In the genomic region with DNA sequence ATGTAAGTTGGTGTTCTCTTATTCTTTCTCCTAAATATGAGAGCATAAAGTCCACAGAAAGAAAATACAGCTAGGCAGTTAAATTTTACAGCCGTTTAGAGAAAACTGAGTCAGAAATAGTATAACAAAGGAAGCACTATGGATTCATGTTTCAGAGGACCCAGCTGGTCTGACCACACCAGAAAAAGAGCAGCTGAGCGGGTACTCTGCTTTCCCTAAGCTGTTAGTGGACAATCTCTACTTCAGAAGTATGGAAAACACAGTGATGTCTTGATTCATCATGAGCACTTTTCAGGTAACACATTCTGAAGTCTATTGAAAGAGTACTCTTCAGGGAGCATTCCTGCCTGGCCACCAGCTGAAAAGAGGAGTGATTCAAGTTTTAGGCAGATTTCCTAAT, we compare ENCODE assay signal across 21 cellular contexts. TPM values are rescaled to one million over a fixed set of nuclear protein-coding genes. Genes with fewer than 3 reads are reported as not detected.
DNase-seq lines count a peak whose midpoint lies in the region; ATAC-seq, FAIRE-seq and TF ChIP-seq lines count a peak whose summit lies in the region.
"Had no signal": no experiment of that assay in that cellular context is flagged by ENCODE, and none has a peak within 500 bp of the region (broad histone marks: within the 10 kb centered on the region; RNA-seq: fewer than 3 reads in every experiment).

No MANE protein-coding gene starts in this region.

- in situ Hi-C loops in Panc1 (cut with HindIII; ENCODE audit: low pct_unique_long_range_greater_than_20kb, low sequenced_read_pairs) = no loop called here
- in situ Hi-C loops in GM13977 (cut with MboI; ENCODE audit: low pct_unique_long_range_greater_than_20kb, low sequenced_read_pairs, unreplicated experiment) = no loop called here

- no peak for FAIRE-seq in pancreas (lab: Jason Lieb, UNC)

- POLR2A ChIA-PET in Panc1 (lab: Charles Lee) = no interaction called here

- ATAC-seq in Panc1 (no peak), GM18907 (IDR thresholded peaks at IDR 0.05; ENCODE audit: unreplicated experiment) (no peak), pancreas (no peak)
- ATAC-seq: left lobe of liver; stimulated activated memory B cell treated with anti-CD40 and anti-IgM and Interleukin-4, amounts not matched to agents 10 μg/mL and 1 μg/mL and 100 μg/mL, for 72 hours had no signal

- no peaks in the 10 kb centered on the region for H3K27me3 ChIP-seq in Panc1 (ENCODE audit: control insufficient read depth, insufficient read depth, low read length)
- H3K27me3 ChIP-seq in pancreas = no peaks in the 10 kb centered on the region
- H3K27me3 ChIP-seq: BLaER1 had no signal

- no peak for TF ChIP-seq CTCF in Panc1 (IDR thresholded peaks at IDR 0.05)
- TF ChIP-seq CTCF in pancreas (IDR thresholded peaks at IDR 0.05) = no peak
- no peak for TF ChIP-seq CTCF in GM13977 (IDR thresholded peaks at IDR 0.05; ENCODE audit: extremely low read depth, insufficient read depth, missing control alignments)

- no TSS peak for BruUV-seq in Panc1 (replicated peaks; lab: Mats Ljungman, UMichigan)

- no peaks in the 10 kb centered on the region for H3K9me3 ChIP-seq in Panc1 (ENCODE audit: control insufficient read depth, insufficient read depth, low read depth, low read length)
- H3K9me3 ChIP-seq in pancreas = no peaks in the 10 kb centered on the region
- H3K9me3 ChIP-seq: BLaER1 had no signal

- intact Hi-C loops in Panc1 (cut with micrococcal nuclease; ENCODE audit: unreplicated experiment) = no loop called here
- intact Hi-C loops in pancreas (cut with DNase I) = no loop called here

- DNase-seq in LHCN-M2 (ENCODE audit: low read depth) (peak; percentile 86), Panc1 (ENCODE audit: low read depth, low spot score) (no peak), globus pallidus (ENCODE audit: low spot score) (peak; percentile 90), pons (ENCODE audit: low spot score) (peak; percentile 91), pancreas (no peak), GM13977 (ENCODE audit: low spot score) (no peak), UCSD-AML1 (lab: John Stamatoyannopoulos, UW; ENCODE audit: unreplicated experiment) (no peak)
- DNase-seq: activated CD4-positive, alpha-beta T cell treated with anti-CD3 and anti-CD28 coated beads for 1 hour; activated naive CD4-positive, alpha-beta T cell; dermis blood vessel endothelial cell; DMS79; IMR-90; NCI-H1105; NCI-H2227 treated with DMSO at 0.1 percent for 48 hours; SIG-M5; T1000; trophoblast cell had no signal

- H3K4me3 ChIP-seq in Panc1 (ENCODE audit: low read depth in 2 of 2, low read length in 2 of 2) (no peak overlapping the region), pancreas (no peak overlapping the region)
- H3K4me3 ChIP-seq: BLaER1 had no signal

- H3K27ac ChIP-seq in Panc1 (ENCODE audit: low read length) (peak overlapping the region; percentile 30; the same call in 1 of the 2 replicates), pancreas (no peak overlapping the region)
- H3K27ac ChIP-seq: BLaER1 had no signal

- peaks cover 23% of the 10 kb centered on the region; the same call in 1 of the 2 replicates for H3K4me1 ChIP-seq in Panc1 (ENCODE audit: control insufficient read depth, insufficient read depth, low read length)
- H3K4me1 ChIP-seq in pancreas = peaks cover 0 to 13% (median 0%) of the 10 kb centered on the region in 3 donors

- CTCF ChIA-PET in Panc1 (lab: Charles Lee) = interaction anchor here (0.5 kb wide), 1 partner anchor 104 kb away, joined by 4 read pairs; no protein-coding TSS in a partner anchor

- 70 to 72% methylated on average over 2 of the region's 2 CpGs for WGBS in pancreas, 2 donors

- H3K36me3 ChIP-seq in Panc1 (ENCODE audit: control insufficient read depth, insufficient read depth, low read length) (no peaks in the 10 kb centered on the region), pancreas (no peaks in the 10 kb centered on the region)
- H3K36me3 ChIP-seq: BLaER1 had no signal

RNA-seq across cellular contexts. Expression of a gene that starts 12.4 kb away (rescaled TPM):
- 0.90 and 1.6 TPM in 2 replicates for total RNA-seq in LHCN-M2 (2014; rRNA removed)
- polyA plus RNA-seq in LHCN-M2 (2012) = 2.5 TPM
- 22.9 TPM for total RNA-seq in Panc1 (2021; ENCODE audit: unreplicated experiment)
- polyA plus RNA-seq in Panc1 (2012; ENCODE audit: insufficient read length) = 9.8 TPM
- 10 to 100 TPM in 2 of 6 donors, 1 to 10 TPM in 4; 5.2 to 12.9 (median 6.3) TPM for total RNA-seq in pancreas
- polyA plus RNA-seq in pancreas = 1 to 10 TPM; 1.7 to 3.6 TPM

Comparison
In these comparisons a context has a peak if more than half of its experiments do, and no peak if none do; other contexts are left out.
1. DNase-seq: peak in LHCN-M2 (single experiment), globus pallidus (single experiment) and pons (single experiment); none in Panc1 (single experiment), pancreas (0 of 6), GM13977 (single experiment) and UCSD-AML1 (single experiment).